In genomic region chr19:49812997-49813861, GRCh38 we compare ENCODE assay signal across 8 cellular contexts. TPM values are rescaled to one million over a fixed set of nuclear protein-coding genes. Genes with fewer than 3 reads are reported as not detected.
DNase-seq lines count a peak whose midpoint lies in the region; ATAC-seq and TF ChIP-seq lines count a peak whose summit lies in the region.

A gene with protein sequence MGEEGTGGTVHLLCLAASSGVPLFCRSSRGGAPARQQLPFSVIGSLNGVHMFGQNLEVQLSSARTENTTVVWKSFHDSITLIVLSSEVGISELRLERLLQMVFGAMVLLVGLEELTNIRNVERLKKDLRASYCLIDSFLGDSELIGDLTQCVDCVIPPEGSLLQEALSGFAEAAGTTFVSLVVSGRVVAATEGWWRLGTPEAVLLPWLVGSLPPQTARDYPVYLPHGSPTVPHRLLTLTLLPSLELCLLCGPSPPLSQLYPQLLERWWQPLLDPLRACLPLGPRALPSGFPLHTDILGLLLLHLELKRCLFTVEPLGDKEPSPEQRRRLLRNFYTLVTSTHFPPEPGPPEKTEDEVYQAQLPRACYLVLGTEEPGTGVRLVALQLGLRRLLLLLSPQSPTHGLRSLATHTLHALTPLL (minus strand): TSS chr19:49813292. CDS start chr19:49813106, 186 bp downstream.

- peaks cover 3% of the 10 kb centered on the region; the same call in 1 of the 2 replicates for H3K36me3 ChIP-seq in WERI-Rb-1
- no peaks in the 10 kb centered on the region for H3K36me3 ChIP-seq in breast epithelium
- peaks cover under 1% of the 10 kb centered on the region for H3K36me3 ChIP-seq in skeletal muscle satellite cell (ENCODE audit: insufficient read depth, low read length)

- intact Hi-C loops in breast epithelium (cut with DNase I; ENCODE audit: low total_unique reads), result no loop called here

- H3K27me3 ChIP-seq in WERI-Rb-1 (ENCODE audit: insufficient read depth, low read depth, severe bottlenecking) (no peaks in the 10 kb centered on the region), breast epithelium (no peaks in the 10 kb centered on the region), skeletal muscle satellite cell (ENCODE audit: control insufficient read depth, insufficient read depth, low read length) (no peaks in the 10 kb centered on the region)

- H3K4me3 ChIP-seq in GM12875 (ENCODE audit: low read depth, low read length) (peak within 1 kb of the TSS; percentile 72), WERI-Rb-1 (ENCODE audit: low read depth, low read length) (peak within 1 kb of the TSS; percentile 95), breast epithelium (peak within 1 kb of the TSS; percentile 61 to 88 (median 71)), iPS-18c (ENCODE audit: insufficient read depth, low read depth, low read length) (peak within 1 kb of the TSS; percentile 87), skeletal muscle satellite cell (ENCODE audit: low read length) (peak within 1 kb of the TSS; percentile 73)

- peak within 1 kb of the TSS; percentile 79 for H3K4me2 ChIP-seq in skeletal muscle satellite cell (ENCODE audit: low read length)

- H3K9me3 ChIP-seq in WERI-Rb-1 (ENCODE audit: severe bottlenecking) (no peaks in the 10 kb centered on the region), breast epithelium (no peaks in the 10 kb centered on the region), iPS-18c (ENCODE audit: control insufficient read depth, insufficient read depth, low read length) (no peaks in the 10 kb centered on the region), skeletal muscle satellite cell (replicated peaks; ENCODE audit: low read length) (no peaks in the 10 kb centered on the region)

- no peak for TF ChIP-seq POLR2A in breast epithelium (IDR thresholded peaks at IDR 0.05)

- H3K27ac ChIP-seq in WERI-Rb-1 (peak within 1 kb of the TSS; percentile 87), breast epithelium (peak within 1 kb of the TSS; percentile 96 to 97)

- peak; percentile 97 for DNase-seq in NCI-H2196 (lab: John Stamatoyannopoulos, UW; ENCODE audit: unreplicated experiment)
- peak; percentile 98 for DNase-seq in WERI-Rb-1
- DNase-seq in breast epithelium (ENCODE audit: low spot score in 2 of 2), result peak; percentile 97 to 98
- no peak for DNase-seq in HuH-7 (ENCODE audit: low spot score)

- TF ChIP-seq CTCF in GM12875 (IDR thresholded peaks at IDR 0.05; ENCODE audit: borderline replicate concordance, insufficient read depth, low read depth, low read length) (no peak), WERI-Rb-1 (IDR thresholded peaks at IDR 0.05; ENCODE audit: low read depth, low read length) (peak; percentile 39), breast epithelium (IDR thresholded peaks at IDR 0.05) (peak; percentile 11 to 31 (median 22))

- peak; percentile 36 for ATAC-seq in HG03039 (IDR thresholded peaks at IDR 0.05; ENCODE audit: unreplicated experiment)

- H3K9ac ChIP-seq in skeletal muscle satellite cell (ENCODE audit: low read depth, low read length), result peak within 1 kb of the TSS; percentile 83

- peaks cover 5 to 14% of the 10 kb centered on the region in 2 donors for H3K4me1 ChIP-seq in breast epithelium
- peaks cover 27% of the 10 kb centered on the region for H3K4me1 ChIP-seq in skeletal muscle satellite cell (ENCODE audit: control insufficient read depth, insufficient read depth, low read length)

RNA-seq across cellular contexts. Expression of the gene that starts here (rescaled TPM):
- total RNA-seq in breast epithelium, result 10 to 100 TPM; 13.0 to 27.4 (median 18.7) TPM
- total RNA-seq in skeletal muscle satellite cell (2012; rRNA removed), result 9.8 and 15.0 TPM in 2 replicates
